1 cellular context compared by ENCODE assay signal in genomic region chr17:66425751-66426396, GRCh38.
TF ChIP-seq lines count a peak whose summit lies in the region.

No MANE protein-coding gene starts in this region.

TF ChIP-seq in HepG2, 621 proteins besides CTCF, POLR2A, EP300 and RAD21:
- TF ChIP-seq HINFP (CRISPR knock-in tag; IDR thresholded peaks at IDR 0.05; ENCODE audit: low read depth) (0 out of 2 replicates have a peak, but pooled peaks have one; percentile 9), YY1 (IDR thresholded peaks at IDR 0.05; ENCODE audit: insufficient read depth, insufficient replicate concordance, low read depth, low read length) (no peak), NFRKB (IDR thresholded peaks at IDR 0.05) (no peak), TFDP1 (CRISPR knock-in tag; IDR thresholded peaks at IDR 0.05; ENCODE audit: borderline replicate concordance) (no peak), TOPORS (CRISPR knock-in tag; IDR thresholded peaks at IDR 0.05) (no peak), ATAD3A (CRISPR knock-in tag; IDR thresholded peaks at IDR 0.05) (no peak), ZNF350 (CRISPR knock-in tag; IDR thresholded peaks at IDR 0.05; ENCODE audit: borderline replicate concordance, low read depth) (0 out of 2 replicates have a peak, but pooled peaks have one; percentile 40), KAT2B (IDR thresholded peaks at IDR 0.05; ENCODE audit: borderline replicate concordance, low read depth, low read length) (no peak), KDM1A (CRISPR knock-in tag; IDR thresholded peaks at IDR 0.05) (no peak), ADNP (CRISPR knock-in tag; IDR thresholded peaks at IDR 0.05) (no peak), ZMYM2 (CRISPR knock-in tag; IDR thresholded peaks at IDR 0.05) (no peak), LCORL (IDR thresholded peaks at IDR 0.05) (no peak), LCORL (CRISPR knock-in tag; IDR thresholded peaks at IDR 0.05) (no peak), ZBTB37 (CRISPR knock-in tag; IDR thresholded peaks at IDR 0.05) (no peak), ZNF644 (CRISPR knock-in tag; IDR thresholded peaks at IDR 0.05; ENCODE audit: low read depth) (0 out of 2 replicates have a peak, but pooled peaks have one; percentile 7), IRF9 (CRISPR knock-in tag; IDR thresholded peaks at IDR 0.05; ENCODE audit: borderline replicate concordance) (0 out of 2 replicates have a peak, but pooled peaks have one; percentile 45), JUND (CRISPR knock-in tag; IDR thresholded peaks at IDR 0.05) (no peak), SPEN (CRISPR knock-in tag; IDR thresholded peaks at IDR 0.05; ENCODE audit: low read depth) (0 out of 2 replicates have a peak, but pooled peaks have one; percentile 52), EEA1 (CRISPR knock-in tag; IDR thresholded peaks at IDR 0.05; ENCODE audit: borderline replicate concordance) (0 out of 2 replicates have a peak, but pooled peaks have one; percentile 56), PAWR (CRISPR knock-in tag; IDR thresholded peaks at IDR 0.05; ENCODE audit: borderline replicate concordance) (no peak), ZNF766 (CRISPR knock-in tag; IDR thresholded peaks at IDR 0.05; ENCODE audit: borderline replicate concordance) (no peak), ZSCAN22 (CRISPR knock-in tag; IDR thresholded peaks at IDR 0.05) (no peak), ZNF430 (CRISPR knock-in tag; IDR thresholded peaks at IDR 0.05) (peak; percentile 43; the same call in 1 of the 2 replicates)
- TF ChIP-seq, protein P1, sequence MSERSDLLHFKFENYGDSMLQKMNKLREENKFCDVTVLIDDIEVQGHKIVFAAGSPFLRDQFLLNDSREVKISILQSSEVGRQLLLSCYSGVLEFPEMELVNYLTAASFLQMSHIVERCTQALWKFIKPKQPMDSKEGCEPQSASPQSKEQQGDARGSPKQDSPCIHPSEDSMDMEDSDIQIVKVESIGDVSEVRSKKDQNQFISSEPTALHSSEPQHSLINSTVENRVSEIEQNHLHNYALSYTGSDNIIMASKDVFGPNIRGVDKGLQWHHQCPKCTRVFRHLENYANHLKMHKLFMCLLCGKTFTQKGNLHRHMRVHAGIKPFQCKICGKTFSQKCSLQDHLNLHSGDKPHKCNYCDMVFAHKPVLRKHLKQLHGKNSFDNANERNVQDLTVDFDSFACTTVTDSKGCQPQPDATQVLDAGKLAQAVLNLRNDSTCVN (CRISPR knock-in tag; IDR thresholded peaks at IDR 0.05; ENCODE audit: borderline replicate concordance), result no peak
- TF ChIP-seq, protein P2, sequence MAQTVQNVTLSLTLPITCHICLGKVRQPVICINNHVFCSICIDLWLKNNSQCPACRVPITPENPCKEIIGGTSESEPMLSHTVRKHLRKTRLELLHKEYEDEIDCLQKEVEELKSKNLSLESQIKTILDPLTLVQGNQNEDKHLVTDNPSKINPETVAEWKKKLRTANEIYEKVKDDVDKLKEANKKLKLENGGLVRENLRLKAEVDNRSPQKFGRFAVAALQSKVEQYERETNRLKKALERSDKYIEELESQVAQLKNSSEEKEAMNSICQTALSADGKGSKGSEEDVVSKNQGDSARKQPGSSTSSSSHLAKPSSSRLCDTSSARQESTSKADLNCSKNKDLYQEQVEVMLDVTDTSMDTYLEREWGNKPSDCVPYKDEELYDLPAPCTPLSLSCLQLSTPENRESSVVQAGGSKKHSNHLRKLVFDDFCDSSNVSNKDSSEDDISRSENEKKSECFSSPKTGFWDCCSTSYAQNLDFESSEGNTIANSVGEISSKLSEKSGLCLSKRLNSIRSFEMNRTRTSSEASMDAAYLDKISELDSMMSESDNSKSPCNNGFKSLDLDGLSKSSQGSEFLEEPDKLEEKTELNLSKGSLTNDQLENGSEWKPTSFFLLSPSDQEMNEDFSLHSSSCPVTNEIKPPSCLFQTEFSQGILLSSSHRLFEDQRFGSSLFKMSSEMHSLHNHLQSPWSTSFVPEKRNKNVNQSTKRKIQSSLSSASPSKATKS (CRISPR knock-in tag; IDR thresholded peaks at IDR 0.05), result no peak
